Comparison of ENCODE assay signal across 14 cellular contexts in genomic region chr11:45959851-45960250, GRCh38. TPM values are rescaled to one million over a fixed set of nuclear protein-coding genes. Genes with fewer than 3 reads are reported as not detected.
A peak's percentile ranks its signal among the peaks of the same experiment; 100 is the strongest.
DNase-seq lines count a peak whose midpoint lies in the region; ATAC-seq and TF ChIP-seq lines count a peak whose summit lies in the region.
"Had no signal": no experiment of that assay in that cellular context is flagged by ENCODE, and none has a peak within 500 bp of the region (broad histone marks: within the 10 kb centered on the region; RNA-seq: fewer than 3 reads in every experiment).

No MANE protein-coding gene starts in this region.

- ATAC-seq in GM18505 (IDR thresholded peaks at IDR 0.05; ENCODE audit: unreplicated experiment) (no peak), GM19452 (IDR thresholded peaks at IDR 0.05; ENCODE audit: unreplicated experiment) (no peak)
- ATAC-seq: PC-3 had no signal

- H3K9me3 Mint-ChIP-seq in CD14-positive monocyte = peaks cover 0 to 6% (median 0%) of the 10 kb centered on the region in 7 donors
- no peaks in the 10 kb centered on the region for H3K9me3 Mint-ChIP-seq in activated T-cell treated with anti-CD3 and anti-CD28 coated beads, Interleukin-2, amount 50 U/mL, for 24 hours

- TF ChIP-seq POLR2A in GM18505 (IDR thresholded peaks at IDR 0.05; ENCODE audit: borderline replicate concordance, extremely low read depth, insufficient read depth, insufficient read length) = no peak

- H3K27me3 Mint-ChIP-seq in CD14-positive monocyte (ENCODE audit: low read depth in 3 of 3) = no peaks in the 10 kb centered on the region
- no peaks in the 10 kb centered on the region for H3K27me3 Mint-ChIP-seq in activated T-cell treated with anti-CD3 and anti-CD28 coated beads, Interleukin-2, amount 50 U/mL, for 24 hours

- DNase-seq in A172 (ENCODE audit: low spot score) = peak; percentile 79
- DNase-seq in CD14-positive monocyte (ENCODE audit: low spot score) = no peak
- DNase-seq in LHCN-M2 (ENCODE audit: low read depth) = peak; percentile 5
- DNase-seq in dermis microvascular lymphatic vessel endothelial cell (ENCODE audit: low read depth in 2 of 2) = peak; percentile 68 to 84
- DNase-seq in activated T-cell treated with anti-CD3 and anti-CD28 coated beads, Interleukin-2, amount 50 U/mL, for 24 hours = no peak
- no peak for DNase-seq in NCI-H187 (lab: John Stamatoyannopoulos, UW)
- DNase-seq: GOT3, KBM-7, NCI-H1092, NCI-H446, PC-3, SK-N-SH had no signal

- peaks cover 27% of the 10 kb centered on the region for H3K4me1 Mint-ChIP-seq in CD14-positive monocyte
- H3K4me1 Mint-ChIP-seq in activated T-cell treated with anti-CD3 and anti-CD28 coated beads, Interleukin-2, amount 50 U/mL, for 24 hours (ENCODE audit: low read depth) = peaks cover 2% of the 10 kb centered on the region

- no peak overlapping the region for H3K4me3 Mint-ChIP-seq in CD14-positive monocyte
- no peak overlapping the region for H3K4me3 Mint-ChIP-seq in activated T-cell treated with anti-CD3 and anti-CD28 coated beads, Interleukin-2, amount 50 U/mL, for 24 hours

- H3K27ac Mint-ChIP-seq in CD14-positive monocyte = peak overlapping the region in 4 of 7 donors; percentile 50 to 84 (median 72)
- H3K27ac Mint-ChIP-seq in activated T-cell treated with anti-CD3 and anti-CD28 coated beads, Interleukin-2, amount 50 U/mL, for 24 hours = no peak overlapping the region

- intact Hi-C loops in CD14-positive monocyte (cut with micrococcal nuclease) = no loop called here

- peaks cover 48 to 69% of the 10 kb centered on the region in 2 donors for H3K36me3 Mint-ChIP-seq in CD14-positive monocyte
- peaks cover 46% of the 10 kb centered on the region for H3K36me3 Mint-ChIP-seq in activated T-cell treated with anti-CD3 and anti-CD28 coated beads, Interleukin-2, amount 50 U/mL, for 24 hours (ENCODE audit: low read depth)

- TF ChIP-seq CTCF in CD14-positive monocyte (IDR thresholded peaks at IDR 0.05) = no peak

RNA-seq across cellular contexts. Expression of gene LARGE2, which starts 37.4 kb away (rescaled TPM):
- not detected in 2 replicates for total RNA-seq in A172 (2014; rRNA removed; shearing (Covaris generic))
- not detected for polyA plus RNA-seq in CD14-positive monocyte
- not detected in 2 replicates for total RNA-seq in LHCN-M2 (2014; rRNA removed)
- polyA plus RNA-seq in LHCN-M2 (2012) = not detected
- total RNA-seq in dermis microvascular lymphatic vessel endothelial cell = not detected in 2 replicates

RNA-seq across cellular contexts. Expression of gene PEX16, which starts 42.2 kb away (rescaled TPM):
- 37.7 and 48.0 TPM in 2 replicates for total RNA-seq in A172 (2014; rRNA removed; shearing (Covaris generic))
- 10 to 100 TPM; 33.8 to 35.1 TPM for polyA plus RNA-seq in CD14-positive monocyte
- 28.1 and 29.1 TPM in 2 replicates for total RNA-seq in LHCN-M2 (2014; rRNA removed)
- 25.2 TPM for polyA plus RNA-seq in LHCN-M2 (2012)
- 30.8 and 31.4 TPM in 2 replicates for total RNA-seq in dermis microvascular lymphatic vessel endothelial cell

RNA-seq across cellular contexts. Expression of gene FREY1, which starts 52.8 kb away (rescaled TPM):
- total RNA-seq in A172 (2014; rRNA removed; shearing (Covaris generic)) = 0.24 and 0.26 TPM in 2 replicates
- not detected for polyA plus RNA-seq in CD14-positive monocyte
- 0.63 TPM in 1 of 2 replicates, not detected in the other for total RNA-seq in LHCN-M2 (2014; rRNA removed)
- polyA plus RNA-seq in LHCN-M2 (2012) = 0.16 TPM
- 0.51 and 0.64 TPM in 2 replicates for total RNA-seq in dermis microvascular lymphatic vessel endothelial cell

Comparison
In these comparisons a context has a peak if more than half of its experiments do, and no peak if none do; other contexts are left out.
1. DNase-seq: peak in A172 (single experiment), LHCN-M2 (single experiment) and dermis microvascular lymphatic vessel endothelial cell (2 of 2); none in CD14-positive monocyte (single experiment), activated T-cell treated with anti-CD3 and anti-CD28 coated beads, Interleukin-2, amount 50 U/mL, for 24 hours (single experiment) and NCI-H187 (0 of 2).